ENCODE assay signal across 8 cellular contexts in genomic region chr1:201955009-201955749, GRCh38. TPM values are rescaled to one million over a fixed set of nuclear protein-coding genes. Genes with fewer than 3 reads are reported as not detected.
DNase-seq lines count a peak whose midpoint lies in the region; ATAC-seq, FAIRE-seq and TF ChIP-seq lines count a peak whose summit lies in the region.

TIMM17A (plus strand) TSS chr1:201955503; CDS start chr1:201955527, 24 bp downstream.

- H3K9me3 ChIP-seq in WERI-Rb-1 (ENCODE audit: severe bottlenecking) (no peaks in the 10 kb centered on the region), mammary epithelial cell (replicated peaks; ENCODE audit: insufficient read depth, low read length) (no peaks in the 10 kb centered on the region), small intestine (ENCODE audit: control insufficient read depth, low read depth) (no peaks in the 10 kb centered on the region)

- in situ Hi-C loops in ACHN (cut with HindIII; ENCODE audit: low pct_ligation_motif_present, low pct_unique_long_range_greater_than_20kb, low sequenced_read_pairs), result no loop called here
- in situ Hi-C loops in mammary epithelial cell (cut with MboI; ENCODE audit: low sequenced_read_pairs in 2 of 2), result no loop called here

- H3K4me2 ChIP-seq in mammary epithelial cell (ENCODE audit: insufficient read depth, low read depth, low read length), result peak within 1 kb of the TSS; percentile 90

- peaks cover 4% of the 10 kb centered on the region for H3K4me1 ChIP-seq in mammary epithelial cell (ENCODE audit: insufficient read depth, low read length)
- H3K4me1 ChIP-seq in small intestine (ENCODE audit: control insufficient read depth in 2 of 2, insufficient read depth in 1 of 2, low read depth in 1 of 2, low read length in 1 of 2), result peaks cover 0 to 2% of the 10 kb centered on the region in 2 donors

- H2AFZ ChIP-seq in mammary epithelial cell (ENCODE audit: low read depth, low read length), result peak within 1 kb of the TSS; percentile 95

- FAIRE-seq in small intestine (lab: Jason Lieb, UNC), result no peak

- ATAC-seq in GM18873 (IDR thresholded peaks at IDR 0.05; ENCODE audit: low FRiP score, unreplicated experiment), result peak; percentile 99
- peak; percentile 99 for ATAC-seq in HG03139 (IDR thresholded peaks at IDR 0.05; ENCODE audit: unreplicated experiment)

- H3K9ac ChIP-seq in mammary epithelial cell (ENCODE audit: insufficient read depth, low read length), result peak within 1 kb of the TSS; percentile 95

- intact Hi-C loops in mammary epithelial cell (cut with micrococcal nuclease), result loop anchor here (1.0 to 2.0 kb wide), 2 partner anchors 50 to 59 kb away; no protein-coding TSS in a partner anchor

- WGBS in mammary epithelial cell (ENCODE audit: low coverage, missing lambda C conversion rate), result under 1% methylated on average over 28 of the region's 46 CpGs
- whole genome bisulfite sequencing in small intestine, 3 donors, result 0% methylated on average over 39 to 46 of the region's 46 CpGs

- CTCF ChIA-PET in mammary epithelial cell (lab: Charles Lee; ENCODE audit: low non-redundant PET), result no interaction called here

- peaks cover 37% of the 10 kb centered on the region for H3K36me3 ChIP-seq in WERI-Rb-1
- H3K36me3 ChIP-seq in mammary epithelial cell (ENCODE audit: insufficient read depth, low read length), result peaks cover 10% of the 10 kb centered on the region
- H3K36me3 ChIP-seq in small intestine (ENCODE audit: control insufficient read depth in 2 of 2, insufficient read depth in 2 of 2, low read length in 2 of 2), result peaks cover 2 to 6% of the 10 kb centered on the region in 2 donors

- peak within 1 kb of the TSS; percentile 85 for H3K27ac ChIP-seq in WERI-Rb-1
- peak within 1 kb of the TSS; percentile 85 for H3K27ac ChIP-seq in mammary epithelial cell (ENCODE audit: insufficient read depth, low read depth, low read length)
- peak within 1 kb of the TSS; percentile 43 to 92 for H3K27ac ChIP-seq in small intestine (ENCODE audit: low read depth in 1 of 2, low read length in 1 of 2)

- H3K4me3 ChIP-seq in WERI-Rb-1 (ENCODE audit: low read depth, low read length) (peak within 1 kb of the TSS; percentile 88), mammary epithelial cell (replicated peaks in 1 of 3; ENCODE audit: insufficient read depth in 1 of 3, low read depth in 2 of 3, low read length in 3 of 3) (peak within 1 kb of the TSS; percentile 70 to 92 (median 81)), small intestine (ENCODE audit: low read depth in 1 of 2, low read length in 2 of 2) (peak within 1 kb of the TSS; percentile 80 to 86)

- TF ChIP-seq CTCF in WERI-Rb-1 (IDR thresholded peaks at IDR 0.05; ENCODE audit: low read depth, low read length), result 0 out of 2 replicates have a peak, but pooled peaks have one; percentile 11
- TF ChIP-seq CTCF in mammary epithelial cell (conservative IDR thresholded peaks at IDR 0.05 in 1 of 2, IDR thresholded peaks at IDR 0.05 in 1 of 2; ENCODE audit: extremely low read depth in 1 of 2, insufficient read depth in 1 of 2, low read depth in 1 of 2, low read length in 2 of 2), result no peak

- dilution Hi-C loops in mammary epithelial cell (cut with HindIII; ENCODE audit: low sequenced_read_pairs), result no loop called here

- BruUV-seq in mammary epithelial cell (replicated peaks; lab: Mats Ljungman, UMichigan), result no TSS peak

- DNase-seq in ACHN, result peak; percentile 99
- DNase-seq in NCI-H2227 (lab: John Stamatoyannopoulos, UW; ENCODE audit: unreplicated experiment), result peak; percentile 98
- DNase-seq in WERI-Rb-1, result peak; percentile 100
- peak; percentile 97 for DNase-seq in mammary epithelial cell
- peak; percentile 96 for DNase-seq in iPS-NIHi11 (ENCODE audit: low spot score)
- peak; percentile 98 for DNase-seq in small intestine

- H3K79me2 ChIP-seq in mammary epithelial cell (ENCODE audit: insufficient read depth, low read length), result peaks cover 42% of the 10 kb centered on the region

- H3K27me3 ChIP-seq in WERI-Rb-1 (ENCODE audit: insufficient read depth, low read depth, severe bottlenecking) (no peaks in the 10 kb centered on the region), mammary epithelial cell (ENCODE audit: insufficient read depth, low read length) (no peaks in the 10 kb centered on the region), small intestine (ENCODE audit: control insufficient read depth in 2 of 2, insufficient read depth in 2 of 2, low read length in 2 of 2) (no peaks in the 10 kb centered on the region)

- no peaks in the 10 kb centered on the region for H4K20me1 ChIP-seq in mammary epithelial cell (ENCODE audit: insufficient read depth, low read length)

RNA-seq across cellular contexts. Expression of gene TIMM17A, which starts in this region (rescaled TPM):
- total RNA-seq in mammary epithelial cell, result 10 to 100 TPM; 44.5 to 69.9 TPM
- polyA plus RNA-seq in mammary epithelial cell (64.3 TPM), small intestine (10 to 100 TPM; 44.3 to 58.3 (median 46.7) TPM)
- polyA minus RNA-seq in mammary epithelial cell, result 46.9 TPM

Comparison
In these comparisons a context has a peak if more than half of its experiments do, and no peak if none do; other contexts are left out.
1. Peak in every context shown above with its lines: DNase-seq, ATAC-seq, H3K4me3 ChIP-seq and H3K27ac ChIP-seq.